Comparison of ENCODE assay signal across 1 cellular context in the genomic region with DNA sequence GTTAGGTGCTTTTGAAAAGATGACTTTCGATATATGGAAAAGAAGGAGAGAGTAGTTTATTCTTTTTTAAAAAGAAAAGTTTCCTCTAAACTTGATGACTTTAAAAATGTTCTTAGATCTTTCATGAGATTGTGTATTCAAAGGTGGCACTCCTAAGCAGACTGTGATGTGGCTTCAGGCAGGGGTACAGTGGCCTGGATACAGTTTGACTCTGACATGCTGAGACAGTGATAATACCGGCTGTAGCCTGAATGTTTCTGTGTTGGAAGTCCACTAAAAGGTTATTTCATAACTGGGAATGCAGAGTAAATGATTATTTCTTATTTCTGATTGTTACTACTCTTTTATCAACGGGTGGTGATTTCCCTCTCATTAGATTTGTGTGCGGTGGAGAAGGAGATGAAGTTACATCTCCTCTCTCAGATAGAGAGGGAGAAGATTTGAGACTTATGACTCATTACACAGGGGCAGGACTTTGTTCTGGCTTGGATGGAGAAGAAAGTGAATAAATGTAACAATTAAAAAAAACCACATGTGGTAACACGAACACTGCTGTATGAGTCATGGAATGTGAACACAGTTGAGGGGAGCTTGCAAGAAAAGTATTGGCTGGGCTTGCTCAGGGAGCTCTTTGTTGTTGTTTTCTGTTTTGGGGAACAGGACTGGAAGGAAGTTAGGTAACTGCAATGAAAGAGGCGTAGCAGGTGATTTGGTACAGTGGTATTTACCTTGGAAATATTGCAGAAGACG.
TF ChIP-seq lines count a peak whose summit lies in the region.

No MANE protein-coding gene starts in this region.

TF ChIP-seq in HEK293, 187 proteins besides CTCF, POLR2A, EP300 and RAD21 (continued from another document and continues in another):
- TF ChIP-seq PATZ1 (tag by site-specific recombination; IDR thresholded peaks at IDR 0.05) (0 out of 2 replicates have a peak, but pooled peaks have one; percentile 34), ZNF510 (tag by site-specific recombination; IDR thresholded peaks at IDR 0.05; ENCODE audit: insufficient replicate concordance) (no peak), ZNF660 (tag by site-specific recombination; IDR thresholded peaks at IDR 0.05) (peak; percentile 83), KLF8 (tag by site-specific recombination; IDR thresholded peaks at IDR 0.05) (peak; percentile 58; the same call in 1 of the 2 replicates), ZNF629 (tag by site-specific recombination; IDR thresholded peaks at IDR 0.05) (peak; percentile 76), ZNF449 (tag by site-specific recombination; IDR thresholded peaks at IDR 0.05) (peak; percentile 94), TCF7L2 (IDR thresholded peaks at IDR 0.05; ENCODE audit: borderline replicate concordance, low read depth, low read length) (no peak), OSR2 (tag by site-specific recombination; IDR thresholded peaks at IDR 0.05) (peak; percentile 64; the same call in 1 of the 2 replicates), IKZF3 (tag by site-specific recombination; IDR thresholded peaks at IDR 0.05) (no peak), ZNF398 (tag by site-specific recombination; IDR thresholded peaks at IDR 0.05) (peak; percentile 35; the same call in 1 of the 2 replicates), GFI1B (tag by site-specific recombination; IDR thresholded peaks at IDR 0.05) (peak; percentile 24; the same call in 1 of the 2 replicates), ZEB2 (tag by site-specific recombination; IDR thresholded peaks at IDR 0.05) (peak; percentile 75), ZNF768 (tag by site-specific recombination; IDR thresholded peaks at IDR 0.05) (no peak), GLIS1 (tag by site-specific recombination; IDR thresholded peaks at IDR 0.05) (0 out of 2 replicates have a peak, but pooled peaks have one; percentile 26), ZNF555 (tag by site-specific recombination; conservative IDR thresholded peaks at IDR 0.05) (no peak), ZNF558 (tag by site-specific recombination; IDR thresholded peaks at IDR 0.05) (0 out of 2 replicates have a peak, but pooled peaks have one; percentile 30), ZXDB (tag by site-specific recombination; IDR thresholded peaks at IDR 0.05) (no peak), HOXD13 (CRISPR knock-in tag; IDR thresholded peaks at IDR 0.05; ENCODE audit: borderline replicate concordance) (no peak), ZNF501 (tag by site-specific recombination; IDR thresholded peaks at IDR 0.05) (no peak), EGR2 (tag by site-specific recombination; IDR thresholded peaks at IDR 0.05; ENCODE audit: low read depth) (no peak), ZNF426 (tag by site-specific recombination; IDR thresholded peaks at IDR 0.05) (no peak), ZNF10 (tag by site-specific recombination; IDR thresholded peaks at IDR 0.05) (peak; percentile 38; the same call in 1 of the 2 replicates), INSM2 (tag by site-specific recombination; IDR thresholded peaks at IDR 0.05) (peak; percentile 79), ZNF600 (tag by site-specific recombination; IDR thresholded peaks at IDR 0.05) (peak; percentile 93), ZNF311 (tag by site-specific recombination; IDR thresholded peaks at IDR 0.05; ENCODE audit: borderline replicate concordance) (no peak), ZNF549 (tag by site-specific recombination; IDR thresholded peaks at IDR 0.05) (no peak), ZNF548 (tag by site-specific recombination; IDR thresholded peaks at IDR 0.05) (no peak), ZIC2 (tag by site-specific recombination; IDR thresholded peaks at IDR 0.05) (no peak), ZNF521 (tag by site-specific recombination; IDR thresholded peaks at IDR 0.05) (no peak), PRDM1 (tag by site-specific recombination; IDR thresholded peaks at IDR 0.05) (peak; percentile 82), ZNF24 (tag by site-specific recombination; IDR thresholded peaks at IDR 0.05) (peak; percentile 78), ZNF513 (tag by site-specific recombination; IDR thresholded peaks at IDR 0.05) (no peak), ZNF658 (tag by site-specific recombination; IDR thresholded peaks at IDR 0.05) (no peak), ZBTB20 (tag by site-specific recombination; IDR thresholded peaks at IDR 0.05) (peak; percentile 25; the same call in 1 of the 2 replicates)
- TF ChIP-seq, protein P1, sequence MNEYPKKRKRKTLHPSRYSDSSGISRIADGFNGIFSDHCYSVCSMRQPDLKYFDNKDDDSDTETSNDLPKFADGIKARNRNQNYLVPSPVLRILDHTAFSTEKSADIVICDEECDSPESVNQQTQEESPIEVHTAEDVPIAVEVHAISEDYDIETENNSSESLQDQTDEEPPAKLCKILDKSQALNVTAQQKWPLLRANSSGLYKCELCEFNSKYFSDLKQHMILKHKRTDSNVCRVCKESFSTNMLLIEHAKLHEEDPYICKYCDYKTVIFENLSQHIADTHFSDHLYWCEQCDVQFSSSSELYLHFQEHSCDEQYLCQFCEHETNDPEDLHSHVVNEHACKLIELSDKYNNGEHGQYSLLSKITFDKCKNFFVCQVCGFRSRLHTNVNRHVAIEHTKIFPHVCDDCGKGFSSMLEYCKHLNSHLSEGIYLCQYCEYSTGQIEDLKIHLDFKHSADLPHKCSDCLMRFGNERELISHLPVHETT (tag by site-specific recombination; IDR thresholded peaks at IDR 0.05) = peak; percentile 63; the same call in 1 of the 2 replicates
- TF ChIP-seq, protein P2, sequence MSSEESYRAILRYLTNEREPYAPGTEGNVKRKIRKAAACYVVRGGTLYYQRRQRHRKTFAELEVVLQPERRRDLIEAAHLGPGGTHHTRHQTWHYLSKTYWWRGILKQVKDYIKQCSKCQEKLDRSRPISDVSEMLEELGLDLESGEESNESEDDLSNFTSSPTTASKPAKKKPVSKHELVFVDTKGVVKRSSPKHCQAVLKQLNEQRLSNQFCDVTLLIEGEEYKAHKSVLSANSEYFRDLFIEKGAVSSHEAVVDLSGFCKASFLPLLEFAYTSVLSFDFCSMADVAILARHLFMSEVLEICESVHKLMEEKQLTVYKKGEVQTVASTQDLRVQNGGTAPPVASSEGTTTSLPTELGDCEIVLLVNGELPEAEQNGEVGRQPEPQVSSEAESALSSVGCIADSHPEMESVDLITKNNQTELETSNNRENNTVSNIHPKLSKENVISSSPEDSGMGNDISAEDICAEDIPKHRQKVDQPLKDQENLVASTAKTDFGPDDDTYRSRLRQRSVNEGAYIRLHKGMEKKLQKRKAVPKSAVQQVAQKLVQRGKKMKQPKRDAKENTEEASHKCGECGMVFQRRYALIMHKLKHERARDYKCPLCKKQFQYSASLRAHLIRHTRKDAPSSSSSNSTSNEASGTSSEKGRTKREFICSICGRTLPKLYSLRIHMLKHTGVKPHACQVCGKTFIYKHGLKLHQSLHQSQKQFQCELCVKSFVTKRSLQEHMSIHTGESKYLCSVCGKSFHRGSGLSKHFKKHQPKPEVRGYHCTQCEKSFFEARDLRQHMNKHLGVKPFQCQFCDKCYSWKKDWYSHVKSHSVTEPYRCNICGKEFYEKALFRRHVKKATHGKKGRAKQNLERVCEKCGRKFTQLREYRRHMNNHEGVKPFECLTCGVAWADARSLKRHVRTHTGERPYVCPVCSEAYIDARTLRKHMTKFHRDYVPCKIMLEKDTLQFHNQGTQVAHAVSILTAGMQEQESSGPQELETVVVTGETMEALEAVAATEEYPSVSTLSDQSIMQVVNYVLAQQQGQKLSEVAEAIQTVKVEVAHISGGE (tag by site-specific recombination; conservative IDR thresholded peaks at IDR 0.05; ENCODE audit: low read depth) = no peak
- TF ChIP-seq, protein P3, sequence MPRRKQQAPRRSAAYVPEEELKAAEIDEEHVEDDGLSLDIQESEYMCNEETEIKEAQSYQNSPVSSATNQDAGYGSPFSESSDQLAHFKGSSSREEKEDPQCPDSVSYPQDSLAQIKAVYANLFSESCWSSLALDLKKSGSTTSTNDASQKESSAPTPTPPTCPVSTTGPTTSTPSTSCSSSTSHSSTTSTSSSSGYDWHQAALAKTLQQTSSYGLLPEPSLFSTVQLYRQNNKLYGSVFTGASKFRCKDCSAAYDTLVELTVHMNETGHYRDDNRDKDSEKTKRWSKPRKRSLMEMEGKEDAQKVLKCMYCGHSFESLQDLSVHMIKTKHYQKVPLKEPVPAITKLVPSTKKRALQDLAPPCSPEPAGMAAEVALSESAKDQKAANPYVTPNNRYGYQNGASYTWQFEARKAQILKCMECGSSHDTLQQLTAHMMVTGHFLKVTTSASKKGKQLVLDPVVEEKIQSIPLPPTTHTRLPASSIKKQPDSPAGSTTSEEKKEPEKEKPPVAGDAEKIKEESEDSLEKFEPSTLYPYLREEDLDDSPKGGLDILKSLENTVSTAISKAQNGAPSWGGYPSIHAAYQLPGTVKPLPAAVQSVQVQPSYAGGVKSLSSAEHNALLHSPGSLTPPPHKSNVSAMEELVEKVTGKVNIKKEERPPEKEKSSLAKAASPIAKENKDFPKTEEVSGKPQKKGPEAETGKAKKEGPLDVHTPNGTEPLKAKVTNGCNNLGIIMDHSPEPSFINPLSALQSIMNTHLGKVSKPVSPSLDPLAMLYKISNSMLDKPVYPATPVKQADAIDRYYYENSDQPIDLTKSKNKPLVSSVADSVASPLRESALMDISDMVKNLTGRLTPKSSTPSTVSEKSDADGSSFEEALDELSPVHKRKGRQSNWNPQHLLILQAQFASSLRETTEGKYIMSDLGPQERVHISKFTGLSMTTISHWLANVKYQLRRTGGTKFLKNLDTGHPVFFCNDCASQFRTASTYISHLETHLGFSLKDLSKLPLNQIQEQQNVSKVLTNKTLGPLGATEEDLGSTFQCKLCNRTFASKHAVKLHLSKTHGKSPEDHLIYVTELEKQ (tag by site-specific recombination; IDR thresholded peaks at IDR 0.05; ENCODE audit: borderline replicate concordance) = 0 out of 2 replicates have a peak, but pooled peaks have one; percentile 41
